Comparison of ENCODE assay signal across 29 cellular contexts in the genomic region with DNA sequence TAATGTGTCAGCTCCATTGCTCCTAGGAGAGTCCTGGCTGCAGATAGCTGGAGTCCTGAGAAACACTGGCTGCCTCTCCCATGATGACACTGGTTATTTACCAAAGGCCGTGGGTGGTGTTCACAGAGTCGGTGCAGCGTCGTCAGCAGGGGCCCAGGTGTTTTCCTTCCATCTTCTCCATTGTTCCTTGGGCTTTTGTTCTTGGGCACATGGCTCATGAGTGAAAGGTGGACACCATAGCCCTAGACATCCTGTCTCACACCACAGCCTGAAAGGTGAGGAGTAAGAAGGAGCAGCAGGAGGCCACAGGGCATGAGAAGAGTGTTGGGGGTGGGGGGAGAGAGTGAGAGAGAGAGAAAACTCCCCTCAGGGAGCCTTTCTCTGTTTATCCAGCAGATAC. TPM values are rescaled to one million over a fixed set of nuclear protein-coding genes. Genes with fewer than 3 reads are reported as not detected.
"Had no signal": no experiment of that assay in that cellular context is flagged by ENCODE, and none has a peak within 500 bp of the region (broad histone marks: within the 10 kb centered on the region; RNA-seq: fewer than 3 reads in every experiment).

No MANE protein-coding gene starts in this region.

- H3K4me3 ChIP-seq: adrenal gland, ascending aorta, left lung, right lobe of liver, transverse colon had no signal

- H3K4me1 Mint-ChIP-seq: immature natural killer cell; stimulated activated effector memory CD8-positive, alpha-beta T cell treated with anti-CD3 and anti-CD28 coated beads, Interleukin-12 subunit alpha, Interleukin-12 subunit beta, amount 100 ng/mL, for 72 hours had no signal

- H3K27ac Mint-ChIP-seq: activated naive CD8-positive, alpha-beta T cell; activated T-helper 2 cell treated with anti-CD3 and anti-CD28 coated beads, Interferon-gamma antibody, Interleukin-2, Interleukin-4, amounts not matched to agents 10 μg/mL and 5 μg/mL and 100 μg/mL, durations not matched to agents 14 hours and 24 hours and 36 hours; dendritic cell treated with granulocyte-macrophage colony-stimulating factor and Interleukin-4, amounts not matched to agents 40 ng/mL and 50 ng/mL, for 4 days; immature natural killer cell; natural killer cell treated with Interleukin-12 subunit alpha and Interleukin-12 subunit beta and Interleukin-15 and Interleukin-18, amount 100 ng/mL, for 72 hours; stimulated activated effector memory CD8-positive, alpha-beta T cell treated with anti-CD3 and anti-CD28 coated beads, Interleukin-12 subunit alpha, Interleukin-12 subunit beta, amount 100 ng/mL, for 72 hours; T-helper 2 cell treated with Interferon-gamma antibody and Interleukin-4, amounts not matched to agents 5 μg/mL and 100 μg/mL, for 36 hours had no signal

- H3K4me1 ChIP-seq: adrenal gland, ascending aorta, left lung, parathyroid adenoma, right lobe of liver, transverse colon had no signal

- H3K9me3 Mint-ChIP-seq: activated T-cell treated with anti-CD3 and anti-CD28 coated beads, Interleukin-2, amount 50 U/mL, for 4 hours; activated T-helper 2 cell treated with anti-CD3 and anti-CD28 coated beads, Interferon-gamma antibody, Interleukin-2, Interleukin-4, amounts not matched to agents 10 μg/mL and 5 μg/mL and 100 μg/mL, durations not matched to agents 14 hours and 24 hours and 36 hours; dendritic cell treated with granulocyte-macrophage colony-stimulating factor and Interleukin-4, amounts not matched to agents 40 ng/mL and 50 ng/mL, for 4 days; immature natural killer cell; natural killer cell treated with Interleukin-12 subunit alpha and Interleukin-12 subunit beta and Interleukin-15 and Interleukin-18, amount 100 ng/mL, for 72 hours; stimulated activated effector memory CD8-positive, alpha-beta T cell treated with anti-CD3 and anti-CD28 coated beads, Interleukin-12 subunit alpha, Interleukin-12 subunit beta, amount 100 ng/mL, for 72 hours; T-helper 2 cell treated with Interferon-gamma antibody and Interleukin-4, amounts not matched to agents 5 μg/mL and 100 μg/mL, for 36 hours had no signal

- H3K9me3 ChIP-seq: adrenal gland, ascending aorta, left lung, right lobe of liver, transverse colon had no signal

- H3K36me3 Mint-ChIP-seq: activated naive CD8-positive, alpha-beta T cell; immature natural killer cell; natural killer cell treated with Interleukin-12 subunit alpha and Interleukin-12 subunit beta and Interleukin-15 and Interleukin-18, amount 100 ng/mL, for 72 hours; stimulated activated effector memory CD8-positive, alpha-beta T cell treated with anti-CD3 and anti-CD28 coated beads, Interleukin-12 subunit alpha, Interleukin-12 subunit beta, amount 100 ng/mL, for 72 hours had no signal

- H3K27ac ChIP-seq: adrenal gland, ascending aorta, brain microvascular endothelial cell, left lung, parathyroid adenoma, right lobe of liver, transverse colon, VCaP had no signal

- H2AFZ ChIP-seq: parathyroid adenoma had no signal

- H3K79me2 ChIP-seq: parathyroid adenoma had no signal

- H3K27me3 ChIP-seq: ascending aorta, right lobe of liver, transverse colon had no signal

- H3K4me3 Mint-ChIP-seq: activated naive CD8-positive, alpha-beta T cell; activated T-cell treated with anti-CD3 and anti-CD28 coated beads, Interleukin-2, amount 50 U/mL, for 4 hours; dendritic cell treated with granulocyte-macrophage colony-stimulating factor and Interleukin-4, amounts not matched to agents 40 ng/mL and 50 ng/mL, for 4 days; immature natural killer cell; natural killer cell treated with Interleukin-12 subunit alpha and Interleukin-12 subunit beta and Interleukin-15 and Interleukin-18, amount 100 ng/mL, for 72 hours; stimulated activated effector memory CD8-positive, alpha-beta T cell treated with anti-CD3 and anti-CD28 coated beads, Interleukin-12 subunit alpha, Interleukin-12 subunit beta, amount 100 ng/mL, for 72 hours; T-helper 2 cell treated with Interferon-gamma antibody and Interleukin-4, amounts not matched to agents 5 μg/mL and 100 μg/mL, for 36 hours had no signal

- DNase-seq: activated CD4-positive, alpha-beta T cell treated with anti-CD3 and anti-CD28 coated beads, Interleukin-2, amount 50 U/mL, for 48 hours; activated CD4-positive, CD25-positive, alpha-beta regulatory T cell treated with anti-CD3 and anti-CD28 coated beads, Interleukin-2, amount 50 U/mL, for 72 hours; activated CD8-positive, alpha-beta memory T cell treated with anti-CD3 and anti-CD28 coated beads, Interleukin-2, amount 50 U/mL, for 48 hours; activated naive CD4-positive, alpha-beta T cell; activated T-cell treated with anti-CD3 and anti-CD28 coated beads, Interleukin-2, amount 50 U/mL, for 4 hours; adrenal gland; brain microvascular endothelial cell; effector CD8-positive, alpha-beta T cell; foreskin melanocyte; immature natural killer cell; kidney glomerular epithelial cell; left lung; midbrain; right lobe of liver; small intestine; stimulated activated CD4-positive, alpha-beta T cell treated with anti-CD3 and anti-CD28 coated beads, Interleukin-2, amount 100 ng/mL, for 24 hours; transverse colon had no signal

- H3K9ac ChIP-seq: parathyroid adenoma had no signal

- H3K36me3 ChIP-seq: adrenal gland, ascending aorta, brain microvascular endothelial cell, left lung, right lobe of liver, transverse colon had no signal

RNA-seq across cellular contexts. Expression of gene CST5, which starts 9.1 kb away (rescaled TPM):
- total RNA-seq: activated CD8-positive, alpha-beta memory T cell treated with anti-CD3 and anti-CD28 coated beads for 36 hours; activated T-cell treated with anti-CD3 and anti-CD28 coated beads, Interleukin-2, amount 50 U/mL, for 4 hours; activated T-helper 2 cell treated with anti-CD3 and anti-CD28 coated beads, Interferon-gamma antibody, Interleukin-2, Interleukin-4, amounts not matched to agents 10 μg/mL and 5 μg/mL and 100 μg/mL, durations not matched to agents 14 hours and 24 hours and 36 hours; ascending aorta; lung microvascular endothelial cell; natural killer cell treated with Interleukin-12 subunit alpha and Interleukin-12 subunit beta and Interleukin-15 and Interleukin-18, amount 100 ng/mL, for 72 hours; right lobe of liver; temporal lobe; transverse colon had no signal
- polyA plus RNA-seq: immature natural killer cell had no signal

RNA-seq across cellular contexts. Expression of gene CST2, which starts 43.9 kb away (rescaled TPM):
- total RNA-seq: activated CD8-positive, alpha-beta memory T cell treated with anti-CD3 and anti-CD28 coated beads for 36 hours; activated T-cell treated with anti-CD3 and anti-CD28 coated beads, Interleukin-2, amount 50 U/mL, for 4 hours; activated T-helper 2 cell treated with anti-CD3 and anti-CD28 coated beads, Interferon-gamma antibody, Interleukin-2, Interleukin-4, amounts not matched to agents 10 μg/mL and 5 μg/mL and 100 μg/mL, durations not matched to agents 14 hours and 24 hours and 36 hours; ascending aorta; lung microvascular endothelial cell; natural killer cell treated with Interleukin-12 subunit alpha and Interleukin-12 subunit beta and Interleukin-15 and Interleukin-18, amount 100 ng/mL, for 72 hours; temporal lobe; transverse colon had no signal
- polyA plus RNA-seq: immature natural killer cell had no signal
